In genomic region chr12:49025463-49025862, GRCh38 we compare ENCODE assay signal across 1 cellular context.
TF ChIP-seq lines count a peak whose summit lies in the region.

No MANE protein-coding gene starts in this region.

TF ChIP-seq in K562, 482 proteins besides CTCF, POLR2A, EP300 and RAD21:
- no peak for TF ChIP-seq CBX3 (IDR thresholded peaks at IDR 0.05; ENCODE audit: borderline replicate concordance in 1 of 2, low read length in 2 of 2)
- no peak for TF ChIP-seq BRF2 (IDR thresholded peaks at IDR 0.05; ENCODE audit: borderline replicate concordance, insufficient read depth, insufficient read length)
- no peak for TF ChIP-seq POLR2H (tag; IDR thresholded peaks at IDR 0.05; ENCODE audit: low read depth)
- no peak for TF ChIP-seq VEZF1 (CRISPR knock-in tag; IDR thresholded peaks at IDR 0.05)
- TF ChIP-seq DLX4 (CRISPR knock-in tag; IDR thresholded peaks at IDR 0.05) = no peak
- TF ChIP-seq BRD9 (IDR thresholded peaks at IDR 0.05; ENCODE audit: low read depth, partially characterized antibody) = no peak
- no peak for TF ChIP-seq HNRNPH1 (optimal IDR thresholded peaks at IDR 0.05; ENCODE audit: low read depth, low read length)
- TF ChIP-seq ZNF395 (CRISPR knock-in tag; IDR thresholded peaks at IDR 0.05) = no peak
- TF ChIP-seq FOXP4 (CRISPR knock-in tag; IDR thresholded peaks at IDR 0.05; ENCODE audit: borderline replicate concordance) = no peak
- TF ChIP-seq FOSL1 (tag; conservative IDR thresholded peaks at IDR 0.05) = no peak
